ENCODE assay signal across 8 cellular contexts in genomic region chrX:33336783-33337182, GRCh38.
A peak's percentile ranks its signal among the peaks of the same experiment; 100 is the strongest.
DNase-seq lines count a peak whose midpoint lies in the region; ATAC-seq and TF ChIP-seq lines count a peak whose summit lies in the region.

No MANE protein-coding gene starts in this region.

- H3K23ac ChIP-seq in IMR-90 (ENCODE audit: low read depth, low read length), result no peak overlapping the region
- no peak overlapping the region for H3K23ac ChIP-seq in mesenchymal stem cell (ENCODE audit: low read length in 2 of 2)

- no peaks in the 10 kb centered on the region for H4K20me1 ChIP-seq in IMR-90 (ENCODE audit: insufficient read depth, low read length)

- no peaks in the 10 kb centered on the region for H3K36me3 ChIP-seq in IMR-90 (ENCODE audit: control insufficient read depth, insufficient read depth, low read length)
- H3K36me3 ChIP-seq in mesenchymal stem cell (ENCODE audit: control insufficient read depth in 1 of 2, insufficient read depth in 2 of 2, low read depth in 1 of 2, low read length in 2 of 2), result no peaks in the 10 kb centered on the region

- H2BK15ac ChIP-seq in IMR-90 (ENCODE audit: low read depth, low read length) (no peak overlapping the region), mesenchymal stem cell (ENCODE audit: low read depth, poor library complexity, severe bottlenecking) (no peak overlapping the region)

- dilution Hi-C loops in IMR-90 (cut with HindIII; ENCODE audit: low sequenced_read_pairs, unreplicated experiment), result no loop called here

- no peak overlapping the region for H4K8ac ChIP-seq in IMR-90 (ENCODE audit: low read depth in 2 of 2, low read length in 2 of 2)
- H4K8ac ChIP-seq in mesenchymal stem cell (ENCODE audit: low read length), result no peak overlapping the region

- H3K14ac ChIP-seq in IMR-90 (replicated peaks; ENCODE audit: low read depth, low read length) (no peak overlapping the region), mesenchymal stem cell (ENCODE audit: low read length in 2 of 2) (no peak overlapping the region)

- CTCF ChIA-PET in IMR-90 (lab: Yijun Ruan, JAX), result interaction anchor here (0.9 to 1.5 kb wide), 3 partner anchors 133 to 807 kb away, joined by 3 read pairs; no protein-coding TSS in a partner anchor

- no peak overlapping the region for H2AK9ac ChIP-seq in IMR-90 (replicated peaks; ENCODE audit: low read depth, low read length, poor library complexity)

- no peak overlapping the region for H2AK5ac ChIP-seq in IMR-90 (ENCODE audit: low read depth, low read length)
- H2AK5ac ChIP-seq in mesenchymal stem cell (ENCODE audit: low read length, severe bottlenecking), result no peak overlapping the region

- no peaks in the 10 kb centered on the region for H3K4me1 ChIP-seq in IMR-90 (ENCODE audit: control insufficient read depth, insufficient read depth, low read length)
- H3K4me1 ChIP-seq in mesenchymal stem cell (ENCODE audit: control insufficient read depth, insufficient read depth, low read depth, low read length), result no peaks in the 10 kb centered on the region

- no peak for ATAC-seq in IMR-90 (ENCODE audit: low read depth)
- no peak for ATAC-seq in HG02642 (IDR thresholded peaks at IDR 0.05; ENCODE audit: poor library complexity, unreplicated experiment)
- ATAC-seq in GM19397 (IDR thresholded peaks at IDR 0.05; ENCODE audit: unreplicated experiment), result no peak
- ATAC-seq in HG02973 (IDR thresholded peaks at IDR 0.05; ENCODE audit: unreplicated experiment), result no peak

- H2BK5ac ChIP-seq in IMR-90 (ENCODE audit: low read depth, low read length, poor library complexity, severe bottlenecking) (no peak overlapping the region), mesenchymal stem cell (ENCODE audit: low read depth, low read length, poor library complexity, severe bottlenecking) (no peak overlapping the region)

- no TSS peak for BruUV-seq in IMR-90 (replicated peaks; lab: Mats Ljungman, UMichigan)

- no peaks in the 10 kb centered on the region for H3K79me1 ChIP-seq in IMR-90 (ENCODE audit: low read depth in 1 of 2, low read length in 2 of 2)
- no peaks in the 10 kb centered on the region for H3K79me1 ChIP-seq in mesenchymal stem cell (replicated peaks; ENCODE audit: low read length, poor library complexity, severe bottlenecking)

- POLR2A ChIA-PET in IMR-90 (lab: Charles Lee; ENCODE audit: unreplicated experiment), result no interaction called here

- H3K4me2 ChIP-seq in IMR-90 (ENCODE audit: low read depth, low read length) (no peak overlapping the region), mesenchymal stem cell (ENCODE audit: low read length, poor library complexity, severe bottlenecking) (no peak overlapping the region)

- WGBS in IMR-90 (ENCODE audit: extremely low coverage in 2 of 2, insufficient read length in 1 of 2), 2 experiments, result 10% methylated on average over 2 of the region's 6 CpGs; no CpG with 5 or more reads in 1 of the 2 experiments
- WGBS in mesenchymal stem cell, result 26% methylated on average over 5 of the region's 6 CpGs

- H3K18ac ChIP-seq in IMR-90 (ENCODE audit: low read depth, low read length) (no peak overlapping the region), mesenchymal stem cell (ENCODE audit: low read depth in 1 of 2, low read length in 2 of 2) (no peak overlapping the region)

- no peak overlapping the region for H3K56ac ChIP-seq in IMR-90 (ENCODE audit: extremely low read depth, insufficient read depth, low read length)

- peak; percentile 54 for TF ChIP-seq RAD21 in IMR-90 (IDR thresholded peaks at IDR 0.05; ENCODE audit: low read length)

- DNase-seq in DMS53 (lab: John Stamatoyannopoulos, UW), result peak; percentile 66
- DNase-seq in IMR-90, result peak; percentile 29
- DNase-seq in astrocyte of the spinal cord (ENCODE audit: low read depth, low spot score), result peak; percentile 8
- peak; percentile 6 for DNase-seq in mesenchymal stem cell
- DNase-seq in activated CD4-positive, CD25-positive, alpha-beta regulatory T cell (lab: John Stamatoyannopoulos, UW), result no peak

- no peak overlapping the region for H2BK12ac ChIP-seq in mesenchymal stem cell (ENCODE audit: low read length in 2 of 2)

- TF ChIP-seq CTCF in IMR-90 (conservative IDR thresholded peaks at IDR 0.05; ENCODE audit: low read depth, low read length), result peak; percentile 47
- peak; percentile 44 for TF ChIP-seq CTCF in astrocyte of the spinal cord (IDR thresholded peaks at IDR 0.05; ENCODE audit: low read depth, low read length)

- in situ Hi-C loops in IMR-90 (cut with MboI; ENCODE audit: low sequenced_read_pairs), result loop anchor here (10.0 kb wide), 1 partner anchor 802 kb away; no protein-coding TSS in a partner anchor
- in situ Hi-C loops in astrocyte of the spinal cord (cut with HindIII; ENCODE audit: low sequenced_read_pairs), result no loop called here

- H3K9ac ChIP-seq in IMR-90 (ENCODE audit: low read depth, low read length) (no peak overlapping the region), mesenchymal stem cell (ENCODE audit: low read length) (no peak overlapping the region)

- no peaks in the 10 kb centered on the region for H3K27me3 ChIP-seq in IMR-90 (ENCODE audit: control insufficient read depth, insufficient read depth, low read length)
- no peaks in the 10 kb centered on the region for H3K27me3 ChIP-seq in mesenchymal stem cell (ENCODE audit: control insufficient read depth in 1 of 2, insufficient read depth in 1 of 2, low read length in 2 of 2)

- H3K9me3 ChIP-seq in IMR-90 (ENCODE audit: control insufficient read depth, insufficient read depth, low read length), result no peaks in the 10 kb centered on the region
- H3K9me3 ChIP-seq in mesenchymal stem cell (ENCODE audit: control insufficient read depth, low read length), result no peaks in the 10 kb centered on the region

- no peak overlapping the region for H2BK20ac ChIP-seq in IMR-90 (ENCODE audit: low read depth, low read length)

- no peak overlapping the region for H3K4me3 ChIP-seq in IMR-90 (ENCODE audit: insufficient read depth, low read depth, low read length)
- no peak overlapping the region for H3K4me3 ChIP-seq in astrocyte of the spinal cord (ENCODE audit: low read depth, low read length)
- no peak overlapping the region for H3K4me3 ChIP-seq in mesenchymal stem cell (ENCODE audit: insufficient read depth in 1 of 2, low read depth in 1 of 2, low read length in 2 of 2)

- intact Hi-C loops in IMR-90 (cut with micrococcal nuclease), result loop anchor here (1.0 to 5.0 kb wide), 2 partner anchors 124 to 805 kb away; partner anchors contain the start of gene DMD

- H3K27ac ChIP-seq in IMR-90 (ENCODE audit: insufficient read depth, low read length), result no peak overlapping the region
- H3K27ac ChIP-seq in mesenchymal stem cell (ENCODE audit: low read length, poor library complexity, severe bottlenecking), result no peak overlapping the region

- H3K9me1 ChIP-seq in IMR-90 (ENCODE audit: insufficient read depth, low read length), result no peaks in the 10 kb centered on the region

- no peak for TF ChIP-seq POLR2A in IMR-90 (IDR thresholded peaks at IDR 0.05; ENCODE audit: low read depth, low read length)

- H2AFZ ChIP-seq in IMR-90 (replicated peaks; ENCODE audit: low read length, poor library complexity) (no peak overlapping the region), mesenchymal stem cell (ENCODE audit: low read depth, low read length) (no peak overlapping the region)

- H3K4ac ChIP-seq in IMR-90 (ENCODE audit: low read depth, low read length) (no peak overlapping the region), mesenchymal stem cell (ENCODE audit: low read depth in 1 of 2, low read length in 2 of 2) (no peak overlapping the region)

- no peak overlapping the region for H4K91ac ChIP-seq in IMR-90 (ENCODE audit: insufficient read depth, low read depth, low read length)
- H4K91ac ChIP-seq in mesenchymal stem cell (ENCODE audit: low read length), result no peak overlapping the region

- H4K5ac ChIP-seq in IMR-90 (ENCODE audit: low read depth, low read length), result no peak overlapping the region

- no peak overlapping the region for H2BK120ac ChIP-seq in IMR-90 (ENCODE audit: low read depth, low read length)
- H2BK120ac ChIP-seq in mesenchymal stem cell (ENCODE audit: low read depth, low read length), result no peak overlapping the region

TF ChIP-seq in IMR-90, 13 proteins besides CTCF, POLR2A, EP300 and RAD21:
- TF ChIP-seq SMC3 (IDR thresholded peaks at IDR 0.05; ENCODE audit: low read depth, low read length) (peak; percentile 42; the same call in 1 of the 2 replicates), RFX5 (IDR thresholded peaks at IDR 0.05; ENCODE audit: low read depth, low read length) (no peak), CEBPB (IDR thresholded peaks at IDR 0.05; ENCODE audit: low read depth, low read length) (no peak)

Comparison
In these comparisons a context has a peak if more than half of its experiments do, and no peak if none do; other contexts are left out.
1. DNase-seq: peak in DMS53 (single experiment), IMR-90 (single experiment), astrocyte of the spinal cord (single experiment) and mesenchymal stem cell (single experiment); none in activated CD4-positive, CD25-positive, alpha-beta regulatory T cell (0 of 4).